33 cellular contexts compared by ENCODE assay signal in the genomic region with DNA sequence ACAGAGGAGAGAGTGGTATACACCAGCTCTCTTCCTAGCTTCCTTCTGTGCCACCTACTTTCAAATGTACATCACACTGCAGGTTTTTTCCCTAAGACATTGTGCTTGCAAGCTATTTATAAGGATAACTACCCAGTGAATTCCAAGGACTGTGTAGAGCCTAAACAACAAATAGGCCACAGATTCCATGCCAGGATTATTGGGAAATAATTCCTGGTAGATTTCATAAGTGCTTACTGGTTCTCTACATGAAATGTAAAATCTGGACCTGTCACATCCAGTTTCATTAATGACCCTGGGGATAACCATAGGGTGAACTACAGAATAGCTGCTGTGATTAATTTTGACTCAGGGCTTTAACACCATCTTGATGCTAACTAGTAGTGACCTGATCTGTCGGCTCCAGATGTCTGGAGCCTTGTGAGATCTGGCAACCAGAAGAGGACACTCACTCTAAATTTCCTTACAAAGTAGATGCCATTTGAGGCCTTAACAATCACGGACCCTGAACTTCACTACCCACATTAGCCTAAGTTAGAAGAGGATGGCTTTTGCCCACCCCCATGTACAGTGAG.
"Had no signal": no experiment of that assay in that cellular context is flagged by ENCODE, and none has a peak within 500 bp of the region (broad histone marks: within the 10 kb centered on the region; RNA-seq: fewer than 3 reads in every experiment).

No MANE protein-coding gene starts in this region.

- H3K4me1 ChIP-seq: breast epithelium, colonic mucosa, pancreas, right lobe of liver, uterus had no signal

- H3K27me3 ChIP-seq: breast epithelium, colonic mucosa, dorsolateral prefrontal cortex, pancreas, right lobe of liver, uterus had no signal

- H3K27ac ChIP-seq: colonic mucosa, pancreas, right lobe of liver, uterus, VCaP had no signal

- H3K4me1 Mint-ChIP-seq: activated T-helper 17 cell treated with anti-CD3 and anti-CD28 coated beads, Interleukin-2, amount 50 U/mL, for 72 hours; central memory CD8-positive, alpha-beta T cell; naive thymus-derived CD4-positive, alpha-beta T cell had no signal

- H3K36me3 ChIP-seq: breast epithelium, colonic mucosa, pancreas, right lobe of liver, thoracic aorta, uterus had no signal

- H3K36me3 Mint-ChIP-seq: naive thymus-derived CD4-positive, alpha-beta T cell; type B pancreatic cell had no signal

- ATAC-seq: activated CD4-positive, CD25-positive, alpha-beta regulatory T cell treated with anti-CD3 and anti-CD28 coated beads, Interleukin-2, amount 50 U/mL, for 24 hours; activated T-cell treated with anti-CD3 and anti-CD28 coated beads, Interleukin-2, amount 50 U/mL, for 4 hours; activated T-helper 17 cell treated with anti-CD3 and anti-CD28 coated beads, Interleukin-2, amount 50 U/mL, for 72 hours; left ventricle myocardium superior; naive thymus-derived CD4-positive, alpha-beta T cell; pancreas had no signal

- H3K27ac Mint-ChIP-seq: activated T-helper 17 cell treated with anti-CD3 and anti-CD28 coated beads, Interleukin-2, amount 50 U/mL, for 72 hours; naive thymus-derived CD4-positive, alpha-beta T cell; stimulated activated naive CD8-positive, alpha-beta T cell treated with anti-CD3 and anti-CD28 coated beads, Interleukin-15, Interleukin-2, amounts not matched to agents 100 ng/mL and 50 ng/mL, for 24 hours; T-helper 1 cell treated with Interleukin-12 subunit alpha and Interleukin-12 subunit beta and Interleukin-4 antibody, amounts not matched to agents 30 μg/mL and 1 μg/mL, for 36 hours; type B pancreatic cell had no signal

- H3K9me3 Mint-ChIP-seq: activated T-cell treated with anti-CD3 and anti-CD28 coated beads, Interleukin-2, amount 50 U/mL, for 4 hours; activated T-helper 17 cell treated with anti-CD3 and anti-CD28 coated beads, Interleukin-2, amount 50 U/mL, for 72 hours; central memory CD8-positive, alpha-beta T cell; naive thymus-derived CD4-positive, alpha-beta T cell; neural crest cell; stimulated activated naive CD8-positive, alpha-beta T cell treated with anti-CD3 and anti-CD28 coated beads, Interleukin-15, Interleukin-2, amounts not matched to agents 100 ng/mL and 50 ng/mL, for 24 hours; T-helper 1 cell treated with Interleukin-12 subunit alpha and Interleukin-12 subunit beta and Interleukin-4 antibody, amounts not matched to agents 30 μg/mL and 1 μg/mL, for 36 hours; type B pancreatic cell had no signal

- H3K9me3 ChIP-seq: breast epithelium, colonic mucosa, pancreas, right lobe of liver, thoracic aorta, uterus had no signal

- H3K4me3 Mint-ChIP-seq: activated T-cell treated with anti-CD3 and anti-CD28 coated beads, Interleukin-2, amount 50 U/mL, for 4 hours; activated T-helper 17 cell treated with anti-CD3 and anti-CD28 coated beads, Interleukin-2, amount 50 U/mL, for 72 hours; central memory CD8-positive, alpha-beta T cell; naive thymus-derived CD4-positive, alpha-beta T cell; neural crest cell; stimulated activated naive CD8-positive, alpha-beta T cell treated with anti-CD3 and anti-CD28 coated beads, Interleukin-15, Interleukin-2, amounts not matched to agents 100 ng/mL and 50 ng/mL, for 24 hours; T-helper 1 cell treated with Interleukin-12 subunit alpha and Interleukin-12 subunit beta and Interleukin-4 antibody, amounts not matched to agents 30 μg/mL and 1 μg/mL, for 36 hours; type B pancreatic cell had no signal

- H3K4me3 ChIP-seq: breast epithelium, colonic mucosa, dorsolateral prefrontal cortex, pancreas, right lobe of liver, skin epidermis, thoracic aorta, uterus had no signal

- H3K27me3 Mint-ChIP-seq: central memory CD8-positive, alpha-beta T cell; stimulated activated naive CD8-positive, alpha-beta T cell treated with anti-CD3 and anti-CD28 coated beads, Interleukin-15, Interleukin-2, amounts not matched to agents 100 ng/mL and 50 ng/mL, for 24 hours; type B pancreatic cell had no signal

- DNase-seq: activated CD4-positive, alpha-beta T cell treated with anti-CD3 and anti-CD28 coated beads for 48 hours; activated CD4-positive, alpha-beta T cell treated with anti-CD3 and anti-CD28 coated beads, Interleukin-2, amount 50 U/mL, for 48 hours; activated CD8-positive, alpha-beta memory T cell treated with anti-CD3 and anti-CD28 coated beads, Interleukin-2, amount 50 U/mL, for 48 hours; activated gamma-delta T cell treated with Interleukin-2 at 50 U/mL for 16 hours; activated naive CD4-positive, alpha-beta T cell treated with anti-CD3 and anti-CD28 coated beads, Interleukin-2, amount 50 U/mL, for 16 hours; activated T-cell treated with anti-CD3 and anti-CD28 coated beads, Interleukin-2, amount 50 U/mL, for 4 hours; amygdala; colonic mucosa; dorsolateral prefrontal cortex; effector memory CD4-positive, alpha-beta T cell; foreskin melanocyte; left ventricle myocardium superior; midbrain; naive thymus-derived CD4-positive, alpha-beta T cell; nucleus accumbens; pancreas; right lobe of liver; stimulated activated CD4-positive, alpha-beta T cell treated with anti-CD3 and anti-CD28 coated beads, Interleukin-12 subunit alpha, Interleukin-12 subunit beta, amount 100 ng/mL, for 4 hours; stimulated activated CD4-positive, alpha-beta T cell treated with anti-CD3 and anti-CD28 coated beads, Interleukin-4, amount 100 ng/mL, for 1 hour; SW 1271; T-helper 9 cell; uterus had no signal
